8 cellular contexts compared by ENCODE assay signal in genomic region chr3:9749663-9750555, GRCh38. TPM values are rescaled to one million over a fixed set of nuclear protein-coding genes. Genes with fewer than 3 reads are reported as not detected.
DNase-seq lines count a peak whose midpoint lies in the region; TF ChIP-seq lines count a peak whose summit lies in the region.

OGG1 (plus strand) TSS chr3:9749952; CDS start chr3:9750287, 335 bp downstream.

- peak; percentile 96 for DNase-seq in GM04503 (ENCODE audit: low read depth)
- DNase-seq in HFFc6 = peak; percentile 99
- DNase-seq in NB4 (ENCODE audit: low read depth) = peak; percentile 99
- peak; percentile 65 for DNase-seq in SK-N-MC (ENCODE audit: low read depth, low spot score)
- peak; percentile 98 for DNase-seq in activated naive CD4-positive, alpha-beta T cell treated with anti-CD3 and anti-CD28 coated beads, Interleukin-2, amount 10 ng/mL, durations not matched to agents 7 days and 5 days
- peak; percentile 97 for DNase-seq in germinal center (ENCODE audit: low spot score)
- peak; percentile 57 to 98 (median 94) for DNase-seq in nucleus accumbens (lab: John Stamatoyannopoulos, UW)
- DNase-seq in suprapubic skin (ENCODE audit: low spot score in 2 of 2) = peak; percentile 98 to 99

- TF ChIP-seq EP300 in suprapubic skin (IDR thresholded peaks at IDR 0.05) = no peak

- H3K4me3 ChIP-seq in NB4 (ENCODE audit: low read depth, low read length) = peak within 1 kb of the TSS; percentile 67
- H3K4me3 ChIP-seq in SK-N-MC = peak within 1 kb of the TSS; percentile 85
- peak within 1 kb of the TSS; percentile 74 for H3K4me3 ChIP-seq in suprapubic skin

- TF ChIP-seq POLR2A in NB4 (IDR thresholded peaks at IDR 0.05; ENCODE audit: extremely low read depth, insufficient read length) (peak; percentile 47), suprapubic skin (IDR thresholded peaks at IDR 0.05) (no peak)

- peaks cover 61% of the 10 kb centered on the region for H3K4me1 Mint-ChIP-seq in HFFc6 (ENCODE audit: low read depth)
- peaks cover 55% of the 10 kb centered on the region for H3K4me1 Mint-ChIP-seq in activated naive CD4-positive, alpha-beta T cell treated with anti-CD3 and anti-CD28 coated beads, Interleukin-2, amount 10 ng/mL, durations not matched to agents 7 days and 5 days

- under 1% methylated on average over 30 of the region's 58 CpGs for WGBS in suprapubic skin

- H3K9me3 ChIP-seq in SK-N-MC (ENCODE audit: low read depth, low read length) (no peaks in the 10 kb centered on the region), suprapubic skin (no peaks in the 10 kb centered on the region)

- H3K9me3 Mint-ChIP-seq in HFFc6 = no peaks in the 10 kb centered on the region
- no peaks in the 10 kb centered on the region for H3K9me3 Mint-ChIP-seq in activated naive CD4-positive, alpha-beta T cell treated with anti-CD3 and anti-CD28 coated beads, Interleukin-2, amount 10 ng/mL, durations not matched to agents 7 days and 5 days

- H3K36me3 Mint-ChIP-seq in HFFc6 (ENCODE audit: low read depth) = peaks cover 41% of the 10 kb centered on the region
- H3K36me3 Mint-ChIP-seq in activated naive CD4-positive, alpha-beta T cell treated with anti-CD3 and anti-CD28 coated beads, Interleukin-2, amount 10 ng/mL, durations not matched to agents 7 days and 5 days = peaks cover 61% of the 10 kb centered on the region

- H3K27ac ChIP-seq in SK-N-MC = peak within 1 kb of the TSS; percentile 78
- peak within 1 kb of the TSS; percentile 90 for H3K27ac ChIP-seq in suprapubic skin

- no peaks in the 10 kb centered on the region for H3K27me3 ChIP-seq in suprapubic skin

- peaks cover 1% of the 10 kb centered on the region for H3K27me3 Mint-ChIP-seq in HFFc6 (ENCODE audit: insufficient read depth)
- H3K27me3 Mint-ChIP-seq in activated naive CD4-positive, alpha-beta T cell treated with anti-CD3 and anti-CD28 coated beads, Interleukin-2, amount 10 ng/mL, durations not matched to agents 7 days and 5 days = no peaks in the 10 kb centered on the region

- H3K36me3 ChIP-seq in SK-N-MC (ENCODE audit: insufficient read depth, low read length) (peaks cover 5% of the 10 kb centered on the region; the same call in 1 of the 2 replicates), suprapubic skin (peaks cover 53% of the 10 kb centered on the region)

- H3K4me1 ChIP-seq in suprapubic skin = peaks cover 38% of the 10 kb centered on the region

- H3K27ac Mint-ChIP-seq in HFFc6 = peak within 1 kb of the TSS; percentile 96
- peak within 1 kb of the TSS; percentile 96 for H3K27ac Mint-ChIP-seq in activated naive CD4-positive, alpha-beta T cell treated with anti-CD3 and anti-CD28 coated beads, Interleukin-2, amount 10 ng/mL, durations not matched to agents 7 days and 5 days

- H3K4me3 Mint-ChIP-seq in HFFc6 = peak within 1 kb of the TSS; percentile 93
- peak within 1 kb of the TSS; percentile 92 for H3K4me3 Mint-ChIP-seq in activated naive CD4-positive, alpha-beta T cell treated with anti-CD3 and anti-CD28 coated beads, Interleukin-2, amount 10 ng/mL, durations not matched to agents 7 days and 5 days

- TF ChIP-seq CTCF in HFFc6 (IDR thresholded peaks at IDR 0.05) = peak; percentile 35; the same call in 1 of the 2 replicates
- TF ChIP-seq CTCF in NB4 (IDR thresholded peaks at IDR 0.05; ENCODE audit: low read depth, low read length) = no peak
- TF ChIP-seq CTCF in suprapubic skin (IDR thresholded peaks at IDR 0.05) = no peak

- CTCF ChIA-PET in activated naive CD4-positive, alpha-beta T cell treated with anti-CD3 and anti-CD28 coated beads, Interleukin-2, amount 10 ng/mL, durations not matched to agents 7 days and 5 days (lab: Charles Lee) = interaction anchor here (0.7 to 2.7 kb wide), 4 partner anchors 10 to 43 kb away, joined by 3 to 12 read pairs (median 6); partner anchors contain the start of gene ARPC4

- H3K9ac ChIP-seq in SK-N-MC (ENCODE audit: insufficient read length) = peak within 1 kb of the TSS; percentile 73

RNA-seq across cellular contexts. Expression of gene OGG1, which starts in this region (rescaled TPM):
- 10 to 100 TPM; 17.7 to 26.2 (median 23.7) TPM for total RNA-seq in HFFc6 (2021; fragmentation: NEBNext Ultra II Directional; extraction: Animal tissue kit (Norgen Biotek cat#: 25700))
- 10 to 100 TPM; 15.7 to 29.6 (median 25.5) TPM for total RNA-seq in suprapubic skin

Comparison
In these comparisons a context has a peak if more than half of its experiments do, and no peak if none do; other contexts are left out.
1. Peak in every context shown above with its lines: DNase-seq, H3K4me3 ChIP-seq and H3K27ac ChIP-seq.